6 cellular contexts compared by ENCODE assay signal in the genomic region with DNA sequence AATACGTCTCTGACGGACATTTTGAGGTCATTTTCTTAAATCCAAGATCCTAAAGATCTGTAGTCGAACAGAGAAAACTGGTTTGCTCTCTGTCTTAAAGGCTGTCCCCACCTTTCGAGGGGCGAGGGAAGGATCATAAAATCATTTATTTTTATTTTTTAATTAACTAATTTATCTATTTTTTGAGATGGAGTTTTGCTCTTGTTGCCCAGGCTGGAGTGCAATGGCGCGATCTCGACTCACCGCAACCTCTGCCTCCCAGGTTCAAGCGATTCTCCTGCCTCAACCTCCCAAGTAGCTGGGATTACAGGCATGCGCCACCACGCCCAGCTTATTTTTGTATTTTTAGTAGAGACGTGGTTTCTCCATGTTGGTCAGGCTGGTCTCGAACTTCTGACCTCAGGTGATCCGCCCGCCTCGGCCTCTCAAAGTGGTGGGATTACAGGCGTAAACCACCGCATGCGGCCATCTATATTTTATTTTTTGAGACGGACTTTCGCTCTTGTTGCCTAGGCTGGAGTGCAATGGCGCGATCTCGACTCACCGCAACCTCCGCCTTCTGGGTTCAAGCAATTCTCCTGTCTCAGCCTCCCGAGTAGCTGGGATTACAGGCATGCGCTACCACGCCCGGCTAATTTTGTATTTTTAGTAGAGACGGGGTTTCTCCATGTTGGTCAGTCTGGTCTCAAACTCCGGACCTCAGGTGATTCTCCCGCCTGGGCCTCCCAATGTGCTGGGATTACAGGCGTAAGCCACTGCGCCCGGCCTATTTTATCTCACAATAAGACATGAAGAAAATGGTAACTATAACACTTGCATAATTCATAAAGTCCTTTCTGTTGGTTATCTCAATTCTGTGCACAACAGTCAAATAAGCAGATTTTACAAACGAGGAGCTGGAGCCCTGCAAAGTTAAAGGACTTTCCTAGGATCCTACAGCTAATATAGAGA. TPM values are rescaled to one million over a fixed set of nuclear protein-coding genes. Genes with fewer than 3 reads are reported as not detected.
DNase-seq lines count a peak whose midpoint lies in the region; TF ChIP-seq lines count a peak whose summit lies in the region.
"Not testable (repeated sequence)": the region's sequence is repeated elsewhere in the genome, so short reads cannot be mapped to it uniquely, and the experiment has no call there.

No MANE protein-coding gene starts in this region.

- H3K9ac ChIP-seq in OCI-LY1 (ENCODE audit: low read length): peak overlapping the region; percentile 100

- not testable (repeated sequence) for H3K27me3 Mint-ChIP-seq in CD14-positive monocyte (ENCODE audit: low read depth in 3 of 3); activated naive CD8-positive, alpha-beta T cell; mesothelial cell of epicardium (ENCODE audit: low read depth)

- H3K9me3 Mint-ChIP-seq in CD14-positive monocyte; activated naive CD8-positive, alpha-beta T cell (ENCODE audit: low read depth); mesothelial cell of epicardium: not testable (repeated sequence)

- H3K27ac ChIP-seq in OCI-LY1 (ENCODE audit: low read depth, low read length, poor library complexity, severe bottlenecking) (peak overlapping the region; percentile 97), esophagus (ENCODE audit: low read depth in 2 of 2, low read length in 1 of 2) (peak overlapping the region; percentile 79 to 98), spleen (peak overlapping the region; percentile 78 to 99 (median 97))

- not testable (repeated sequence) for H3K27me3 ChIP-seq in OCI-LY1 (ENCODE audit: insufficient read depth, low read length); esophagus (ENCODE audit: control insufficient read depth in 1 of 2, insufficient read depth in 2 of 2, low read length in 2 of 2); spleen (replicated peaks in 1 of 7)

- H3K4me1 ChIP-seq in OCI-LY1 (ENCODE audit: insufficient read depth, low read length, severe bottlenecking) (peaks cover 40% of the 10 kb centered on the region), spleen (peaks cover 25 to 70% (median 57%) of the 10 kb centered on the region in 6 donors)
- not testable (repeated sequence) for H3K4me1 ChIP-seq in esophagus (ENCODE audit: control insufficient read depth in 2 of 2, insufficient read depth in 2 of 2, low read length in 1 of 2)

- H3K9me3 ChIP-seq in OCI-LY1 (ENCODE audit: low read length); esophagus (ENCODE audit: control insufficient read depth in 2 of 2, insufficient read depth in 1 of 2, low read depth in 1 of 2, low read length in 1 of 2); spleen: not testable (repeated sequence)

- intact Hi-C loops in CD14-positive monocyte (cut with micrococcal nuclease): loop anchor here in 1 of 2 donors (2.0 kb wide), 1 partner anchor 101 kb away; the partner anchor contains the start of genes MRPS18B and PPP1R10
- intact Hi-C loops in spleen (cut with DNase I; ENCODE audit: low total_unique reads): not testable (repeated sequence)

- H3K4me3 Mint-ChIP-seq in CD14-positive monocyte: peak overlapping the region; percentile 81 to 91
- peak overlapping the region; percentile 96 for H3K4me3 Mint-ChIP-seq in activated naive CD8-positive, alpha-beta T cell
- peak overlapping the region; percentile 98 for H3K4me3 Mint-ChIP-seq in mesothelial cell of epicardium

- H2AFZ ChIP-seq in OCI-LY1 (ENCODE audit: low read length): not testable (repeated sequence)

- not testable (repeated sequence) for DNase-seq in CD14-positive monocyte (ENCODE audit: low spot score); mesothelial cell of epicardium (ENCODE audit: low spot score in 2 of 2, unreplicated experiment in 2 of 2); spleen

- peak overlapping the region; percentile 82 for H3K4me2 ChIP-seq in OCI-LY1 (ENCODE audit: low read length)

- TF ChIP-seq POLR2A in spleen (IDR thresholded peaks at IDR 0.05): not testable (repeated sequence)

- peak overlapping the region; percentile 81 to 98 (median 91) for H3K27ac Mint-ChIP-seq in CD14-positive monocyte
- H3K27ac Mint-ChIP-seq in activated naive CD8-positive, alpha-beta T cell: peak overlapping the region; percentile 99
- peak overlapping the region; percentile 100 for H3K27ac Mint-ChIP-seq in mesothelial cell of epicardium

- H3K4me3 ChIP-seq in OCI-LY1 (ENCODE audit: low read depth, low read length, poor library complexity, severe bottlenecking) (peak overlapping the region; percentile 100), esophagus (ENCODE audit: low read depth in 1 of 2, low read length in 2 of 2) (peak overlapping the region; percentile 33 to 38), spleen (peak overlapping the region; percentile 23 to 92 (median 49))

- peaks cover 51% of the 10 kb centered on the region for H3K36me3 ChIP-seq in OCI-LY1 (ENCODE audit: insufficient read depth, low read length)
- H3K36me3 ChIP-seq in esophagus (ENCODE audit: control insufficient read depth in 2 of 2, insufficient read depth in 2 of 2, low read length in 1 of 2): not testable (repeated sequence)
- peaks cover 0 to 36% (median 19%) of the 10 kb centered on the region in 6 donors for H3K36me3 ChIP-seq in spleen

- not testable (repeated sequence) for H3F3A ChIP-seq in OCI-LY1 (ENCODE audit: insufficient read depth, low read length)

- not testable (repeated sequence) for H3K9me2 ChIP-seq in OCI-LY1 (ENCODE audit: low read depth, low read length)

- TF ChIP-seq CTCF in CD14-positive monocyte (IDR thresholded peaks at IDR 0.05): peak; percentile 47
- not testable (repeated sequence) for TF ChIP-seq CTCF in OCI-LY1 (IDR thresholded peaks at IDR 0.05; ENCODE audit: low read length); mesothelial cell of epicardium (IDR thresholded peaks at IDR 0.05; ENCODE audit: unreplicated experiment); spleen (IDR thresholded peaks at IDR 0.05 in 8 of 11, conservative IDR thresholded peaks at IDR 0.05 in 3 of 11)

- H3K4me1 Mint-ChIP-seq in CD14-positive monocyte (peaks cover 42% of the 10 kb centered on the region), mesothelial cell of epicardium (peaks cover 38% of the 10 kb centered on the region)
- H3K4me1 Mint-ChIP-seq in activated naive CD8-positive, alpha-beta T cell (ENCODE audit: low read depth): peaks cover 44% of the 10 kb centered on the region

- WGBS in esophagus, 2 donors: 74 to 76% methylated on average over 38 of the region's 38 CpGs
- WGBS in spleen, 5 donors: 71 to 77% (median 77%) methylated on average over 37 to 38 of the region's 38 CpGs

- H4K20me1 ChIP-seq in OCI-LY1 (ENCODE audit: insufficient read depth, low read length): not testable (repeated sequence)

- H3K36me3 Mint-ChIP-seq in CD14-positive monocyte: peaks cover 19 to 27% of the 10 kb centered on the region in 2 donors
- peaks cover 10% of the 10 kb centered on the region for H3K36me3 Mint-ChIP-seq in activated naive CD8-positive, alpha-beta T cell
- H3K36me3 Mint-ChIP-seq in mesothelial cell of epicardium: peaks cover 19% of the 10 kb centered on the region

- peaks cover 24% of the 10 kb centered on the region for H3K79me2 ChIP-seq in OCI-LY1 (ENCODE audit: insufficient read depth, low read length)

RNA-seq across cellular contexts. Expression of gene MDC1, which starts 1.0 kb away (rescaled TPM):
- under 1 TPM; 0.27 to 0.34 TPM for polyA plus RNA-seq in CD14-positive monocyte
- polyA plus RNA-seq in esophagus: 1 to 10 TPM; 5.9 to 8.1 TPM
- total RNA-seq in mesothelial cell of epicardium: 49.7 to 51.9 TPM (median 49.8 TPM) in 3 replicates
- total RNA-seq in spleen: 10 to 100 TPM; 20.8 to 47.7 (median 39.0) TPM
- 10 to 100 TPM in 2 of 3 donors, 1 to 10 TPM in 1; 7.8 to 18.2 (median 16.5) TPM for polyA plus RNA-seq in spleen

RNA-seq across cellular contexts. Expression of gene TUBB, which starts 2.0 kb away (rescaled TPM):
- polyA plus RNA-seq in CD14-positive monocyte (10 to 100 TPM; 48.4 to 57.0 TPM), esophagus (100 to 1,000 TPM; 142 to 313 TPM), spleen (100 to 1,000 TPM; 109 to 203 (median 182) TPM)
- total RNA-seq in mesothelial cell of epicardium (1,084 to 1,110 TPM (median 1,094 TPM) in 3 replicates), spleen (100 to 1,000 TPM; 189 to 344 (median 272) TPM)

RNA-seq across cellular contexts. Expression of gene FLOT1, which starts 24.4 kb away (rescaled TPM):
- 100 to 1,000 TPM; 124 to 153 TPM for polyA plus RNA-seq in CD14-positive monocyte
- polyA plus RNA-seq in esophagus: 10 to 100 TPM; 80.9 to 87.0 TPM
- 96.5 to 101 TPM (median 99.8 TPM) in 3 replicates for total RNA-seq in mesothelial cell of epicardium
- 100 to 1,000 TPM; 125 to 205 (median 170) TPM for total RNA-seq in spleen
- polyA plus RNA-seq in spleen: 100 to 1,000 TPM; 116 to 178 (median 116) TPM

RNA-seq across cellular contexts. Expression of gene IER3, which starts 26.2 kb away (rescaled TPM):
- polyA plus RNA-seq in CD14-positive monocyte (10 to 100 TPM; 30.6 to 53.2 TPM), esophagus (100 to 1,000 TPM; 178 to 187 TPM), spleen (10 to 100 TPM; 19.8 to 29.4 (median 25.7) TPM)
- total RNA-seq in mesothelial cell of epicardium (131 to 136 TPM (median 134 TPM) in 3 replicates), spleen (10 to 100 TPM; 29.8 to 62.2 (median 41.7) TPM)

RNA-seq across cellular contexts. Expression of gene NRM, which starts 27.3 kb away (rescaled TPM):
- polyA plus RNA-seq in CD14-positive monocyte (10 to 100 TPM; 25.9 to 35.0 TPM), esophagus (10 to 100 TPM; 14.2 to 15.4 TPM), spleen (10 to 100 TPM; 14.1 to 19.6 (median 17.7) TPM)
- total RNA-seq in mesothelial cell of epicardium (34.6 to 40.2 TPM (median 36.1 TPM) in 3 replicates), spleen (10 to 100 TPM in 6 of 7 donors, 1 to 10 TPM in 1; 9.8 to 13.8 (median 11.0) TPM)

Comparison
In these comparisons a context has a peak if more than half of its experiments do, and no peak if none do; other contexts are left out.
1. H3K4me3 ChIP-seq: peak in every context shown above with its lines; median percentile 100 in OCI-LY1; 49 in spleen; 36 in esophagus.
2. RNA of gene MDC1, which starts 1.0 kb away (polyA plus RNA-seq): 7.8 to 18.2 TPM in spleen and 5.9 to 8.1 TPM in esophagus; 0.27 to 0.34 TPM in CD14-positive monocyte; every median in the first group is over 4 times any median in the second.
3. Peak in every context shown above with its lines, with median percentiles within 50 percentile points of each other: H3K27ac Mint-ChIP-seq, H3K4me3 Mint-ChIP-seq and H3K27ac ChIP-seq.